Comparison of ENCODE assay signal across 21 cellular contexts in the genomic region with DNA sequence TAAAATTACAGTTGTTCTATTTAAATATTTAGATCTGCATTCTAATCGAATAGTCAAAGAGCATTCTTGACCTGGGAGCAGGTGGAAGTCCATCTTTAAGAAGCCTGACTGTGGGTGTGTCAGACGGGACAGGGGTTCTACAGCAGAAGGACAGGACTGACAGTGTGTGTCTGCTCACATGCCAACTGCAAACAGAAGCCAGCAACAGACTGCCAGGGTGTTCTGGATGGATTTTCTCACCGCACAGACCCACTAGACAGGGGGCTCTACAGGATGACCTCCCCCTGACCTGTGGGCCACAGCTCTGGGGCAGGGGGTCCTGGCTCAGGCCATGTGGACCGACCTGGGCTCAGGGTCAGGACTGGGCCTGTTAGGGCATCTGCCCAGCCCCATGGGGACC. TPM values are rescaled to one million over a fixed set of nuclear protein-coding genes. Genes with fewer than 3 reads are reported as not detected.
A peak's percentile ranks its signal among the peaks of the same experiment; 100 is the strongest.
DNase-seq lines count a peak whose midpoint lies in the region; ATAC-seq, FAIRE-seq and TF ChIP-seq lines count a peak whose summit lies in the region.
"Had no signal": no experiment of that assay in that cellular context is flagged by ENCODE, and none has a peak within 500 bp of the region (broad histone marks: within the 10 kb centered on the region; RNA-seq: fewer than 3 reads in every experiment).

No MANE protein-coding gene starts in this region.

- no peak overlapping the region for H3K27ac ChIP-seq in coronary artery
- H3K27ac ChIP-seq: neural progenitor cell, VCaP had no signal

- TF ChIP-seq CTCF in coronary artery (IDR thresholded peaks at IDR 0.05) = no peak

- H3K27me3 Mint-ChIP-seq in activated naive CD4-positive, alpha-beta T cell treated with anti-CD3 and anti-CD28 coated beads, Interleukin-2, amount 10 ng/mL, durations not matched to agents 7 days and 5 days = no peaks in the 10 kb centered on the region
- no peaks in the 10 kb centered on the region for H3K27me3 Mint-ChIP-seq in T-helper 2 cell treated with Interferon-gamma antibody and Interleukin-4, amounts not matched to agents 5 μg/mL and 100 μg/mL, for 36 hours (ENCODE audit: low read depth)
- H3K27me3 Mint-ChIP-seq in effector memory CD8-positive, alpha-beta T cell = no peaks in the 10 kb centered on the region
- H3K27me3 Mint-ChIP-seq: progenitor cell of endocrine pancreas; stimulated activated naive B cell treated with anti-CD40 and anti-IgM and Interleukin-4, amounts not matched to agents 10 μg/mL and 1 μg/mL and 100 μg/mL, for 72 hours had no signal

- no peak overlapping the region for H3K4me3 ChIP-seq in coronary artery
- H3K4me3 ChIP-seq: neural progenitor cell, transverse colon had no signal

- CTCF ChIA-PET in activated naive CD4-positive, alpha-beta T cell treated with anti-CD3 and anti-CD28 coated beads, Interleukin-2, amount 10 ng/mL, durations not matched to agents 7 days and 5 days (lab: Charles Lee) = interaction anchor here (0.8 to 3.3 kb wide), 13 partner anchors 8 to 122 kb away, joined by 3 to 22 read pairs (median 8); a partner anchor contains a TSS

- peaks cover 65% of the 10 kb centered on the region for H3K36me3 Mint-ChIP-seq in activated naive CD4-positive, alpha-beta T cell treated with anti-CD3 and anti-CD28 coated beads, Interleukin-2, amount 10 ng/mL, durations not matched to agents 7 days and 5 days
- H3K36me3 Mint-ChIP-seq in T-helper 2 cell treated with Interferon-gamma antibody and Interleukin-4, amounts not matched to agents 5 μg/mL and 100 μg/mL, for 36 hours (ENCODE audit: low read depth) = peaks cover 45% of the 10 kb centered on the region
- peaks cover 62% of the 10 kb centered on the region for H3K36me3 Mint-ChIP-seq in effector memory CD8-positive, alpha-beta T cell (ENCODE audit: insufficient read depth)
- H3K36me3 Mint-ChIP-seq in stimulated activated effector memory CD8-positive, alpha-beta T cell treated with anti-CD3 and anti-CD28 coated beads, Interleukin-12 subunit alpha, Interleukin-12 subunit beta, amount 100 ng/mL, for 72 hours = peaks cover 100% of the 10 kb centered on the region

- peaks cover 91% of the 10 kb centered on the region for H3K4me1 Mint-ChIP-seq in activated naive CD4-positive, alpha-beta T cell treated with anti-CD3 and anti-CD28 coated beads, Interleukin-2, amount 10 ng/mL, durations not matched to agents 7 days and 5 days
- peaks cover 30% of the 10 kb centered on the region for H3K4me1 Mint-ChIP-seq in T-helper 2 cell treated with Interferon-gamma antibody and Interleukin-4, amounts not matched to agents 5 μg/mL and 100 μg/mL, for 36 hours (ENCODE audit: low read depth)
- H3K4me1 Mint-ChIP-seq in effector memory CD8-positive, alpha-beta T cell (ENCODE audit: low read depth in 2 of 2) = peaks cover 11 to 24% of the 10 kb centered on the region in 2 donors
- H3K4me1 Mint-ChIP-seq in stimulated activated effector memory CD8-positive, alpha-beta T cell treated with anti-CD3 and anti-CD28 coated beads, Interleukin-12 subunit alpha, Interleukin-12 subunit beta, amount 100 ng/mL, for 72 hours = peaks cover 47% of the 10 kb centered on the region
- H3K4me1 Mint-ChIP-seq: neural progenitor cell; stimulated activated naive B cell treated with anti-CD40 and anti-IgM and Interleukin-4, amounts not matched to agents 10 μg/mL and 1 μg/mL and 100 μg/mL, for 72 hours had no signal

- DNase-seq in activated naive CD4-positive, alpha-beta T cell treated with anti-CD3 and anti-CD28 coated beads, Interleukin-2, amount 10 ng/mL, durations not matched to agents 7 days and 5 days = peak; percentile 37
- no peak for DNase-seq in activated naive CD4-positive, alpha-beta T cell (lab: John Stamatoyannopoulos, UW)
- DNase-seq in T-helper 2 cell treated with Interferon-gamma antibody and Interleukin-4, amounts not matched to agents 5 μg/mL and 100 μg/mL, for 36 hours (ENCODE audit: low spot score) = no peak
- DNase-seq in effector memory CD8-positive, alpha-beta T cell = no peak
- no peak for DNase-seq in stimulated activated effector memory CD8-positive, alpha-beta T cell treated with anti-CD3 and anti-CD28 coated beads, Interleukin-12 subunit alpha, Interleukin-12 subunit beta, amount 100 ng/mL, for 72 hours (ENCODE audit: low spot score in 2 of 2)
- DNase-seq in GM12891 (ENCODE audit: insufficient read length, low spot score) (no peak), AG20443 (ENCODE audit: low spot score) (no peak), coronary artery (ENCODE audit: low spot score) (no peak)
- DNase-seq: activated gamma-delta T cell; H7; KG1; midbrain; NCI-H187 treated with DMSO at 0.1 percent for 48 hours; NCI-H774; SHP77 treated with DMSO at 0.1 percent for 48 hours; stimulated activated naive B cell treated with anti-CD40 and anti-IgM and Interleukin-4, amounts not matched to agents 10 μg/mL and 1 μg/mL and 100 μg/mL, for 72 hours had no signal

- peak overlapping the region; percentile 99 for H3K27ac Mint-ChIP-seq in activated naive CD4-positive, alpha-beta T cell treated with anti-CD3 and anti-CD28 coated beads, Interleukin-2, amount 10 ng/mL, durations not matched to agents 7 days and 5 days
- H3K27ac Mint-ChIP-seq in T-helper 2 cell treated with Interferon-gamma antibody and Interleukin-4, amounts not matched to agents 5 μg/mL and 100 μg/mL, for 36 hours = peak overlapping the region; percentile 91
- peak overlapping the region in 1 of 2 donors; percentile 87 for H3K27ac Mint-ChIP-seq in effector memory CD8-positive, alpha-beta T cell
- peak overlapping the region; percentile 85 for H3K27ac Mint-ChIP-seq in stimulated activated effector memory CD8-positive, alpha-beta T cell treated with anti-CD3 and anti-CD28 coated beads, Interleukin-12 subunit alpha, Interleukin-12 subunit beta, amount 100 ng/mL, for 72 hours
- H3K27ac Mint-ChIP-seq: neural progenitor cell; progenitor cell of endocrine pancreas; stimulated activated naive B cell treated with anti-CD40 and anti-IgM and Interleukin-4, amounts not matched to agents 10 μg/mL and 1 μg/mL and 100 μg/mL, for 72 hours had no signal

- no peak for TF ChIP-seq POLR2A in GM12891 (IDR thresholded peaks at IDR 0.05; ENCODE audit: low read depth, low read length)

- ATAC-seq in effector memory CD8-positive, alpha-beta T cell (replicated peaks) = no peak
- no peak for ATAC-seq in stimulated activated effector memory CD8-positive, alpha-beta T cell treated with anti-CD3 and anti-CD28 coated beads, Interleukin-12 subunit alpha, Interleukin-12 subunit beta, amount 100 ng/mL, for 72 hours
- ATAC-seq: left lobe of liver had no signal

- peak overlapping the region; percentile 39 for H3K4me3 Mint-ChIP-seq in activated naive CD4-positive, alpha-beta T cell treated with anti-CD3 and anti-CD28 coated beads, Interleukin-2, amount 10 ng/mL, durations not matched to agents 7 days and 5 days
- H3K4me3 Mint-ChIP-seq in T-helper 2 cell treated with Interferon-gamma antibody and Interleukin-4, amounts not matched to agents 5 μg/mL and 100 μg/mL, for 36 hours = peak overlapping the region; percentile 69
- peak overlapping the region; percentile 53 to 59 for H3K4me3 Mint-ChIP-seq in effector memory CD8-positive, alpha-beta T cell
- peak overlapping the region; percentile 44 for H3K4me3 Mint-ChIP-seq in stimulated activated effector memory CD8-positive, alpha-beta T cell treated with anti-CD3 and anti-CD28 coated beads, Interleukin-12 subunit alpha, Interleukin-12 subunit beta, amount 100 ng/mL, for 72 hours
- H3K4me3 Mint-ChIP-seq: neural progenitor cell; stimulated activated naive B cell treated with anti-CD40 and anti-IgM and Interleukin-4, amounts not matched to agents 10 μg/mL and 1 μg/mL and 100 μg/mL, for 72 hours had no signal

- no peaks in the 10 kb centered on the region for H3K9me3 Mint-ChIP-seq in activated naive CD4-positive, alpha-beta T cell treated with anti-CD3 and anti-CD28 coated beads, Interleukin-2, amount 10 ng/mL, durations not matched to agents 7 days and 5 days
- H3K9me3 Mint-ChIP-seq in T-helper 2 cell treated with Interferon-gamma antibody and Interleukin-4, amounts not matched to agents 5 μg/mL and 100 μg/mL, for 36 hours = no peaks in the 10 kb centered on the region
- no peaks in the 10 kb centered on the region for H3K9me3 Mint-ChIP-seq in effector memory CD8-positive, alpha-beta T cell
- H3K9me3 Mint-ChIP-seq in stimulated activated effector memory CD8-positive, alpha-beta T cell treated with anti-CD3 and anti-CD28 coated beads, Interleukin-12 subunit alpha, Interleukin-12 subunit beta, amount 100 ng/mL, for 72 hours = no peaks in the 10 kb centered on the region
- H3K9me3 Mint-ChIP-seq: neural progenitor cell; stimulated activated naive B cell treated with anti-CD40 and anti-IgM and Interleukin-4, amounts not matched to agents 10 μg/mL and 1 μg/mL and 100 μg/mL, for 72 hours had no signal

- FAIRE-seq in GM12891 (lab: Jason Lieb, UNC) = no peak

TF ChIP-seq in GM12891, 5 proteins besides CTCF, POLR2A, EP300 and RAD21:
- no peak for TF ChIP-seq TAF1 (IDR thresholded peaks at IDR 0.05; ENCODE audit: low read depth, low read length)
- TF ChIP-seq POLR2AphosphoS5 (IDR thresholded peaks at IDR 0.05; ENCODE audit: low read depth, low read length) = no peak
- no peak for TF ChIP-seq PAX5 (IDR thresholded peaks at IDR 0.05; ENCODE audit: insufficient read depth, low read length, severe bottlenecking)
- no peak for TF ChIP-seq SPI1 (IDR thresholded peaks at IDR 0.05; ENCODE audit: low read depth, low read length)
- TF ChIP-seq POU2F2 (IDR thresholded peaks at IDR 0.05; ENCODE audit: low read depth, low read length) = no peak

RNA-seq across cellular contexts. Expression of a gene that starts 22.8 kb away (rescaled TPM):
- polyA plus RNA-seq in GM12891 (2012; ENCODE audit: low read depth, missing spikeins) = 85.6 TPM

RNA-seq across cellular contexts. Expression of a gene that starts 42.3 kb away (rescaled TPM):
- polyA plus RNA-seq in GM12891 (2012; ENCODE audit: low read depth, missing spikeins) = 29.5 TPM
